ENCODE assay signal across 1 cellular context in genomic region chr17:19273731-19274130, GRCh38.
A peak's percentile ranks its signal among the peaks of the same experiment; 100 is the strongest.
TF ChIP-seq lines count a peak whose summit lies in the region.

No MANE protein-coding gene starts in this region.

TF ChIP-seq in GM12878, 131 proteins besides CTCF, POLR2A, EP300 and RAD21 (continued from another document):
- no peak for TF ChIP-seq CUX1 (IDR thresholded peaks at IDR 0.05; ENCODE audit: insufficient replicate concordance, low read depth, low read length)
- TF ChIP-seq RUNX3 (IDR thresholded peaks at IDR 0.05; ENCODE audit: low read length) = peak; percentile 26; the same call in 1 of the 2 replicates
